Comparison of ENCODE assay signal across 9 cellular contexts in genomic region chr11:34274712-34275398, GRCh38.
DNase-seq lines count a peak whose midpoint lies in the region; ATAC-seq and TF ChIP-seq lines count a peak whose summit lies in the region.
"Had no signal": no experiment of that assay in that cellular context is flagged by ENCODE, and none has a peak within 500 bp of the region (broad histone marks: within the 10 kb centered on the region; RNA-seq: fewer than 3 reads in every experiment).

No MANE protein-coding gene starts in this region.

- no peak overlapping the region for H2BK12ac ChIP-seq in mesenchymal stem cell (ENCODE audit: low read length in 2 of 2)

- H3K23ac ChIP-seq in mesenchymal stem cell (ENCODE audit: low read length in 2 of 2): no peak overlapping the region

- no peak overlapping the region for H2BK15ac ChIP-seq in mesenchymal stem cell (ENCODE audit: low read depth, poor library complexity, severe bottlenecking)

- H3K9ac ChIP-seq in mesenchymal stem cell (ENCODE audit: low read length): peak overlapping the region; percentile 62
- H3K9ac ChIP-seq: BLaER1 treated with 17β-estradiol and CSF1 and Interleukin-3, amounts not matched to agents 10 nM and 100 nM had no signal

- H3K27ac ChIP-seq in 22Rv1 (peak overlapping the region; percentile 86), dorsolateral prefrontal cortex (peak overlapping the region in 10 of 59 donors; percentile 2 to 66 (median 40)), mesenchymal stem cell (ENCODE audit: low read length, poor library complexity, severe bottlenecking) (peak overlapping the region; percentile 22)
- H3K27ac ChIP-seq: BLaER1 treated with 17β-estradiol and CSF1 and Interleukin-3, amounts not matched to agents 10 nM and 100 nM had no signal

- no peaks in the 10 kb centered on the region for H3K9me3 Mint-ChIP-seq in activated T-cell treated with anti-CD3 and anti-CD28 coated beads, Interleukin-2, amount 50 U/mL, for 4 hours
- no peaks in the 10 kb centered on the region for H3K9me3 Mint-ChIP-seq in activated CD4-positive, alpha-beta memory T cell treated with anti-CD3 and anti-CD28 coated beads, Interleukin-2, amount 10 ng/mL, durations not matched to agents 7 days and 5 days

- CTCF ChIA-PET in activated CD4-positive, alpha-beta memory T cell treated with anti-CD3 and anti-CD28 coated beads, Interleukin-2, amount 10 ng/mL, durations not matched to agents 7 days and 5 days (lab: Charles Lee): no interaction called here

- no peak overlapping the region for H4K91ac ChIP-seq in mesenchymal stem cell (ENCODE audit: low read length)

- H3K27me3 ChIP-seq in dorsolateral prefrontal cortex (no peaks in the 10 kb centered on the region), mesenchymal stem cell (ENCODE audit: control insufficient read depth in 1 of 2, insufficient read depth in 1 of 2, low read length in 2 of 2) (no peaks in the 10 kb centered on the region)

- no peaks in the 10 kb centered on the region for H3K9me3 ChIP-seq in mesenchymal stem cell (ENCODE audit: control insufficient read depth, low read length)
- H3K9me3 ChIP-seq: BLaER1 treated with 17β-estradiol and CSF1 and Interleukin-3, amounts not matched to agents 10 nM and 100 nM had no signal

- H3K36me3 Mint-ChIP-seq in activated T-cell treated with anti-CD3 and anti-CD28 coated beads, Interleukin-2, amount 50 U/mL, for 4 hours (ENCODE audit: insufficient read depth): no peaks in the 10 kb centered on the region
- H3K36me3 Mint-ChIP-seq in activated CD4-positive, alpha-beta memory T cell treated with anti-CD3 and anti-CD28 coated beads, Interleukin-2, amount 10 ng/mL, durations not matched to agents 7 days and 5 days (ENCODE audit: low read depth): no peaks in the 10 kb centered on the region

- no peak overlapping the region for H4K8ac ChIP-seq in mesenchymal stem cell (ENCODE audit: low read length)

- DNase-seq in NCI-H2029 (lab: John Stamatoyannopoulos, UW) (peak; percentile 92), dorsolateral prefrontal cortex (peak in 8 of 10 donors; percentile 22 to 73 (median 59)), mesenchymal stem cell (peak; percentile 62)
- DNase-seq in activated T-cell treated with anti-CD3 and anti-CD28 coated beads, Interleukin-2, amount 50 U/mL, for 4 hours: no peak
- no peak for DNase-seq in activated CD4-positive, alpha-beta memory T cell treated with anti-CD3 and anti-CD28 coated beads, Interleukin-2, amount 10 ng/mL, durations not matched to agents 7 days and 5 days

- H3K14ac ChIP-seq in mesenchymal stem cell (ENCODE audit: low read length in 2 of 2): no peak overlapping the region

- H2AK5ac ChIP-seq in mesenchymal stem cell (ENCODE audit: low read length, severe bottlenecking): no peak overlapping the region

- no peak overlapping the region for H2BK5ac ChIP-seq in mesenchymal stem cell (ENCODE audit: low read depth, low read length, poor library complexity, severe bottlenecking)

- H3K4me2 ChIP-seq in mesenchymal stem cell (ENCODE audit: low read length, poor library complexity, severe bottlenecking): no peak overlapping the region
- H3K4me2 ChIP-seq: BLaER1 treated with 17β-estradiol and CSF1 and Interleukin-3, amounts not matched to agents 10 nM and 100 nM had no signal

- H3K4ac ChIP-seq in mesenchymal stem cell (ENCODE audit: low read depth in 1 of 2, low read length in 2 of 2): no peak overlapping the region

- ATAC-seq in activated T-cell treated with anti-CD3 and anti-CD28 coated beads, Interleukin-2, amount 50 U/mL, for 4 hours: no peak
- ATAC-seq in GM19397 (IDR thresholded peaks at IDR 0.05; ENCODE audit: unreplicated experiment): no peak
- ATAC-seq in HG02798 (IDR thresholded peaks at IDR 0.05; ENCODE audit: poor library complexity, unreplicated experiment): no peak

- no peak overlapping the region for H2AFZ ChIP-seq in mesenchymal stem cell (ENCODE audit: low read depth, low read length)

- H3K4me3 Mint-ChIP-seq in activated T-cell treated with anti-CD3 and anti-CD28 coated beads, Interleukin-2, amount 50 U/mL, for 4 hours: no peak overlapping the region
- no peak overlapping the region for H3K4me3 Mint-ChIP-seq in activated CD4-positive, alpha-beta memory T cell treated with anti-CD3 and anti-CD28 coated beads, Interleukin-2, amount 10 ng/mL, durations not matched to agents 7 days and 5 days

- 88% methylated on average over 10 of the region's 11 CpGs for WGBS in mesenchymal stem cell

- no peaks in the 10 kb centered on the region for H3K27me3 Mint-ChIP-seq in activated T-cell treated with anti-CD3 and anti-CD28 coated beads, Interleukin-2, amount 50 U/mL, for 4 hours (ENCODE audit: low read depth)
- H3K27me3 Mint-ChIP-seq in activated CD4-positive, alpha-beta memory T cell treated with anti-CD3 and anti-CD28 coated beads, Interleukin-2, amount 10 ng/mL, durations not matched to agents 7 days and 5 days: no peaks in the 10 kb centered on the region

- peak overlapping the region in 1 of 59 donors; percentile 12 for H3K4me3 ChIP-seq in dorsolateral prefrontal cortex
- H3K4me3 ChIP-seq in mesenchymal stem cell (ENCODE audit: insufficient read depth in 1 of 2, low read depth in 1 of 2, low read length in 2 of 2): no peak overlapping the region
- H3K4me3 ChIP-seq: BLaER1 treated with 17β-estradiol and CSF1 and Interleukin-3, amounts not matched to agents 10 nM and 100 nM had no signal

- H3K36me3 ChIP-seq in mesenchymal stem cell (ENCODE audit: control insufficient read depth in 1 of 2, insufficient read depth in 2 of 2, low read depth in 1 of 2, low read length in 2 of 2): no peaks in the 10 kb centered on the region
- H3K36me3 ChIP-seq: BLaER1 treated with 17β-estradiol and CSF1 and Interleukin-3, amounts not matched to agents 10 nM and 100 nM had no signal

- no peak overlapping the region for H2BK120ac ChIP-seq in mesenchymal stem cell (ENCODE audit: low read depth, low read length)

- no peaks in the 10 kb centered on the region for H3K4me1 Mint-ChIP-seq in activated T-cell treated with anti-CD3 and anti-CD28 coated beads, Interleukin-2, amount 50 U/mL, for 4 hours (ENCODE audit: low read depth)
- no peaks in the 10 kb centered on the region for H3K4me1 Mint-ChIP-seq in activated CD4-positive, alpha-beta memory T cell treated with anti-CD3 and anti-CD28 coated beads, Interleukin-2, amount 10 ng/mL, durations not matched to agents 7 days and 5 days

- TF ChIP-seq CTCF in 22Rv1 (IDR thresholded peaks at IDR 0.05) (no peak), dorsolateral prefrontal cortex (IDR thresholded peaks at IDR 0.05 in 54 of 56, conservative IDR thresholded peaks at IDR 0.05 in 2 of 56; ENCODE audit: low read depth in 1 of 56, partially characterized antibody in 56 of 56) (no peak)

- no peak overlapping the region for H3K18ac ChIP-seq in mesenchymal stem cell (ENCODE audit: low read depth in 1 of 2, low read length in 2 of 2)

- H3K4me1 ChIP-seq in mesenchymal stem cell (ENCODE audit: control insufficient read depth, insufficient read depth, low read depth, low read length): peaks cover 11% of the 10 kb centered on the region

- H3K79me1 ChIP-seq in mesenchymal stem cell (replicated peaks; ENCODE audit: low read length, poor library complexity, severe bottlenecking): peaks cover 25% of the 10 kb centered on the region

- H3K27ac Mint-ChIP-seq in activated CD4-positive, alpha-beta memory T cell treated with anti-CD3 and anti-CD28 coated beads, Interleukin-2, amount 10 ng/mL, durations not matched to agents 7 days and 5 days: no peak overlapping the region

- intact Hi-C loops in dorsolateral prefrontal cortex (cut with DNase I): no loop called here

- POLR2A ChIA-PET in activated CD4-positive, alpha-beta memory T cell treated with anti-CD3 and anti-CD28 coated beads, Interleukin-2, amount 10 ng/mL, durations not matched to agents 7 days and 5 days (lab: Charles Lee): no interaction called here

Comparison
In these comparisons a context has a peak if more than half of its experiments do, and no peak if none do; other contexts are left out.
1. DNase-seq: peak in NCI-H2029 (single experiment), dorsolateral prefrontal cortex (8 of 10) and mesenchymal stem cell (single experiment); none in activated T-cell treated with anti-CD3 and anti-CD28 coated beads, Interleukin-2, amount 50 U/mL, for 4 hours (single experiment) and activated CD4-positive, alpha-beta memory T cell treated with anti-CD3 and anti-CD28 coated beads, Interleukin-2, amount 10 ng/mL, durations not matched to agents 7 days and 5 days (single experiment).